9 cellular contexts compared by ENCODE assay signal in the genomic region with DNA sequence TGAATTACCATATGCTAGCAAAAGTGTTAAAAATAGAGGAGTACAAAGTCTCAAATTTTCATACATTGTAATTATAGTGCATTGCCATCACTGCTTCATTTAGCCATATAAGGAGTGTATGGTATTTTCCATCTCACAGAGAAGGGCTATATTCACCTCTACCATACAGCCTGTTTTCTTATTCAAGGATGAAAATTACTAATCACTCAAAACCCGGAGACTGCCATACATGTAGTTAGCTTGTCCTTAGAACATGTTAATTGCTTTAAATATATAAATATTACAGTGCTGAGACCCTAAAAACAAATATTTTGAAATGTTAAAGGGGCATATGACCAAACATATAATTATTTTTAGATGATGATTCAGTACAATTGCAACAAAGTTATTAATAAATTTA. TPM values are rescaled to one million over a fixed set of nuclear protein-coding genes. Genes with fewer than 3 reads are reported as not detected.
DNase-seq lines count a peak whose midpoint lies in the region; ATAC-seq and TF ChIP-seq lines count a peak whose summit lies in the region.
"Had no signal": no experiment of that assay in that cellular context is flagged by ENCODE, and none has a peak within 500 bp of the region (broad histone marks: within the 10 kb centered on the region; RNA-seq: fewer than 3 reads in every experiment).

No MANE protein-coding gene starts in this region.

- H3K9me2 ChIP-seq in PC-9 (ENCODE audit: insufficient read depth): no peaks in the 10 kb centered on the region

- intact Hi-C loops in CD8-positive, alpha-beta T cell (cut with DNase I, micrococcal nuclease): loop anchor here in 1 of 2 experiments (5.0 kb wide), 1 partner anchor 351 kb away; a partner anchor contains a TSS
- intact Hi-C loops in PC-9 (cut with micrococcal nuclease; ENCODE audit: unreplicated experiment): loop anchor here (2.0 kb wide), 1 partner anchor 49 kb away; a partner anchor contains a TSS

- CTCF ChIA-PET in CD8-positive, alpha-beta T cell (lab: Charles Lee): interaction anchor here (1.5 kb wide), 1 partner anchor 50 kb away, joined by 4 read pairs; a partner anchor contains a TSS
- CTCF ChIA-PET in PC-9 (lab: Charles Lee): no interaction called here

- H3K4me2 ChIP-seq in PC-9 (peak overlapping the region; percentile 99), parathyroid adenoma (ENCODE audit: low read length) (peak overlapping the region; percentile 95)

- H3K4me1 ChIP-seq in CD8-positive, alpha-beta T cell (ENCODE audit: insufficient read depth, low read length): peaks cover 22% of the 10 kb centered on the region
- H3K4me1 ChIP-seq in PC-9 (replicated peaks; ENCODE audit: insufficient read depth) (peaks cover 59% of the 10 kb centered on the region), parathyroid adenoma (peaks cover 6% of the 10 kb centered on the region)

- no peak for TF ChIP-seq CTCF in CD8-positive, alpha-beta T cell (IDR thresholded peaks at IDR 0.05)
- TF ChIP-seq CTCF in PC-9 (conservative IDR thresholded peaks at IDR 0.05) (no peak), parathyroid adenoma (IDR thresholded peaks at IDR 0.05) (no peak)

- H3K27me3 Mint-ChIP-seq in CD8-positive, alpha-beta T cell (ENCODE audit: low read depth): no peaks in the 10 kb centered on the region

- no peak overlapping the region for H3K4me3 ChIP-seq in CD8-positive, alpha-beta T cell (ENCODE audit: low read depth, low read length)
- H3K4me3 ChIP-seq in PC-9 (peak overlapping the region; percentile 82; the same call in 1 of the 2 replicates), parathyroid adenoma (ENCODE audit: low read depth, low read length) (peak overlapping the region; percentile 81)

- no peak overlapping the region for H3K27ac Mint-ChIP-seq in CD8-positive, alpha-beta T cell

- ATAC-seq in CD8-positive, alpha-beta T cell: no peak
- ATAC-seq in GM21526 (IDR thresholded peaks at IDR 0.05; ENCODE audit: low FRiP score, unreplicated experiment) (no peak), HG03159 (IDR thresholded peaks at IDR 0.05; ENCODE audit: unreplicated experiment) (no peak)

- peaks cover 24% of the 10 kb centered on the region for H3F3A ChIP-seq in PC-9 (ENCODE audit: insufficient read depth, low read depth)

- no peak overlapping the region for H3K27ac ChIP-seq in CD8-positive, alpha-beta T cell (ENCODE audit: low read depth, low read length)
- peak overlapping the region; percentile 57; the same call in 1 of the 2 replicates for H3K27ac ChIP-seq in PC-9
- peak overlapping the region; percentile 80 for H3K27ac ChIP-seq in epithelial cell of prostate
- H3K27ac ChIP-seq in parathyroid adenoma: peak overlapping the region; percentile 90

- in situ Hi-C loops in G401 (cut with HindIII; ENCODE audit: low sequenced_read_pairs): no loop called here

- no peak for DNase-seq in CD8-positive, alpha-beta T cell
- DNase-seq in PC-9 (no peak), epithelial cell of prostate (ENCODE audit: low read depth, low spot score) (no peak), NCI-H1092 treated with DMSO at 0.1 percent for 48 hours (lab: John Stamatoyannopoulos, UW) (no peak), G401 (ENCODE audit: low spot score) (no peak)
- DNase-seq: stimulated activated naive CD4-positive, alpha-beta T cell treated with Interleukin-2 at 50 U/mL for 16 hours had no signal

- H4K20me1 ChIP-seq in PC-9 (ENCODE audit: insufficient read depth): no peaks in the 10 kb centered on the region

- no peaks in the 10 kb centered on the region for H3K27me3 ChIP-seq in CD8-positive, alpha-beta T cell (ENCODE audit: insufficient read depth, low read length)
- H3K27me3 ChIP-seq in PC-9 (ENCODE audit: insufficient read depth, low read depth) (no peaks in the 10 kb centered on the region), parathyroid adenoma (ENCODE audit: control insufficient read depth, insufficient read depth, low read length) (no peaks in the 10 kb centered on the region)

- peaks cover 40% of the 10 kb centered on the region for H3K4me1 Mint-ChIP-seq in CD8-positive, alpha-beta T cell (ENCODE audit: low read depth)

- BruUV-seq in PC-9 (replicated peaks; lab: Mats Ljungman, UMichigan): no TSS peak

- H2AFZ ChIP-seq in PC-9: no peak overlapping the region
- H2AFZ ChIP-seq in parathyroid adenoma: peak overlapping the region; percentile 83

- H3K9me3 ChIP-seq in CD8-positive, alpha-beta T cell (ENCODE audit: low read length): no peaks in the 10 kb centered on the region
- no peaks in the 10 kb centered on the region for H3K9me3 ChIP-seq in PC-9 (ENCODE audit: insufficient read depth, low read depth)
- no peaks in the 10 kb centered on the region for H3K9me3 ChIP-seq in parathyroid adenoma (ENCODE audit: control insufficient read depth, low read length)

- no peaks in the 10 kb centered on the region for H3K36me3 ChIP-seq in CD8-positive, alpha-beta T cell (ENCODE audit: insufficient read depth, low read length)
- H3K36me3 ChIP-seq in PC-9 (ENCODE audit: low read depth) (no peaks in the 10 kb centered on the region), parathyroid adenoma (ENCODE audit: control insufficient read depth, insufficient read depth, low read length) (no peaks in the 10 kb centered on the region)

- H3K9me3 Mint-ChIP-seq in CD8-positive, alpha-beta T cell: no peaks in the 10 kb centered on the region

- peak overlapping the region; percentile 95 for H3K4me3 Mint-ChIP-seq in CD8-positive, alpha-beta T cell

- H3K36me3 Mint-ChIP-seq in CD8-positive, alpha-beta T cell: peaks cover 7% of the 10 kb centered on the region

- POLR2A ChIA-PET in CD8-positive, alpha-beta T cell (lab: Charles Lee): no interaction called here
- POLR2A ChIA-PET in PC-9 (lab: Charles Lee; ENCODE audit: unreplicated experiment): no interaction called here

- H3K9ac ChIP-seq in parathyroid adenoma: no peak overlapping the region

- H3K79me2 ChIP-seq in PC-9 (ENCODE audit: low read depth): peaks cover 7% of the 10 kb centered on the region; the same call in 1 of the 2 replicates
- H3K79me2 ChIP-seq in parathyroid adenoma: peaks cover 4% of the 10 kb centered on the region

RNA-seq across cellular contexts. Expression of a gene that starts 49.4 kb away (rescaled TPM):
- 1 to 10 TPM in 1 of 2 experiments, under 1 TPM in 1; 0.71 to 1.1 TPM for total RNA-seq in CD8-positive, alpha-beta T cell
- 1.1 and 1.4 TPM in 2 replicates for total RNA-seq in PC-9 (2021)
- 1.1 and 2.0 TPM in 2 replicates for total RNA-seq in G401 (2014; rRNA removed; shearing (Covaris generic))

RNA-seq across cellular contexts. Expression of a gene that starts 49.5 kb away (rescaled TPM):
- 10 to 100 TPM; 48.3 to 48.9 TPM for total RNA-seq in CD8-positive, alpha-beta T cell
- total RNA-seq in PC-9 (2021): 31.5 and 39.1 TPM in 2 replicates
- total RNA-seq in G401 (2014; rRNA removed; shearing (Covaris generic)): 35.1 and 45.1 TPM in 2 replicates
